In the genomic region with DNA sequence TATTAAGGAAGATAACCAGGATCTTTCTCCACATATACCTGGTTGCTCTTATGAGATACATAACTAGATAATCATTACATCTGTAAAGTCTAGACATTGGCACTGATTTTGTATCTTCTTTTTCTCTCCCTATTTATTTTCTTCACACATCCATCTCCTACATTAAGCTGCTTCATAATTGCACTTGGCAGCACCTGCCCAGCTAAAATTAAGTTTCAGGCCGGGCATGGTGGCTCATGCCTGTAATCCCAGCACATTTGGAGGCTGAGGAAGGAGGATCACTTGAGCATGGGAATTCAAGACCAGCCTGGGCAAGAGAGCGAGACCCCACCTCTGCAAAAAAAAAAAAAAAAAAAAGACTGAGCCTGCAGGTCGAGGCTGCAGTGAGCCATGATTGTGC, we compare ENCODE assay signal across 23 cellular contexts. TPM values are rescaled to one million over a fixed set of nuclear protein-coding genes. Genes with fewer than 3 reads are reported as not detected.
"Had no signal": no experiment of that assay in that cellular context is flagged by ENCODE, and none has a peak within 500 bp of the region (broad histone marks: within the 10 kb centered on the region; RNA-seq: fewer than 3 reads in every experiment).

No MANE protein-coding gene starts in this region.

- DNase-seq: activated CD8-positive, alpha-beta memory T cell treated with anti-CD3 and anti-CD28 coated beads for 24 hours; activated CD8-positive, alpha-beta memory T cell treated with anti-CD3 and anti-CD28 coated beads, Interleukin-2, amount 50 U/mL, for 4 hours; activated T-cell treated with anti-CD3 and anti-CD28 coated beads, Interleukin-2, amount 50 U/mL, for 24 hours; central memory CD4-positive, alpha-beta T cell; effector CD8-positive, alpha-beta T cell; kidney; ovary; stimulated activated CD4-positive, alpha-beta T cell treated with anti-CD3 and anti-CD28 coated beads, Interleukin-1b, Interleukin-23, amount 100 ng/mL, for 48 hours; substantia nigra; T-helper 9 cell; thyroid gland had no signal

- H3K4me3 Mint-ChIP-seq: activated T-cell treated with anti-CD3 and anti-CD28 coated beads, Interleukin-2, amount 50 U/mL, for 24 hours; activated T-helper 17 cell treated with anti-CD3 and anti-CD28 coated beads, Interleukin-2, amount 50 U/mL, for 72 hours; mesothelial cell of epicardium; nephron; stimulated activated naive CD8-positive, alpha-beta T cell treated with anti-CD3 and anti-CD28 coated beads, Interleukin-15, Interleukin-2, amounts not matched to agents 100 ng/mL and 50 ng/mL, for 24 hours; WTC11 had no signal

- H3K27ac Mint-ChIP-seq: activated naive CD4-positive, alpha-beta T cell treated with anti-CD3 and anti-CD28 coated beads, Interleukin-2, amount 50 U/mL, for 72 hours; activated T-cell treated with anti-CD3 and anti-CD28 coated beads, Interleukin-2, amount 50 U/mL, for 24 hours; activated T-helper 17 cell treated with anti-CD3 and anti-CD28 coated beads, Interleukin-2, amount 50 U/mL, for 72 hours; nephron; stimulated activated naive CD8-positive, alpha-beta T cell treated with anti-CD3 and anti-CD28 coated beads, Interleukin-15, Interleukin-2, amounts not matched to agents 100 ng/mL and 50 ng/mL, for 24 hours; WTC11 had no signal

- ATAC-seq: activated naive CD4-positive, alpha-beta T cell treated with anti-CD3 and anti-CD28 coated beads, Interleukin-2, amount 50 U/mL, for 72 hours; activated T-helper 17 cell treated with anti-CD3 and anti-CD28 coated beads, Interleukin-2, amount 50 U/mL, for 72 hours had no signal

- H3K27me3 ChIP-seq: ascending aorta, neutrophil, ovary, thyroid gland had no signal

- H3K4me1 Mint-ChIP-seq: activated T-helper 17 cell treated with anti-CD3 and anti-CD28 coated beads, Interleukin-2, amount 50 U/mL, for 72 hours had no signal

- FAIRE-seq: kidney had no signal

- H3K36me3 ChIP-seq: ascending aorta, neutrophil, ovary, prostate gland, thyroid gland had no signal

- H3K9me3 ChIP-seq: ascending aorta, neutrophil, ovary, prostate gland, thyroid gland had no signal

- H3K27ac ChIP-seq: ascending aorta, neutrophil, ovary, prostate gland, thyroid gland had no signal

- H3K4me3 ChIP-seq: ascending aorta, lung, ovary, prostate gland, thyroid gland had no signal

- H3K36me3 Mint-ChIP-seq: activated naive CD4-positive, alpha-beta T cell treated with anti-CD3 and anti-CD28 coated beads, Interleukin-2, amount 50 U/mL, for 72 hours; mesothelial cell of epicardium; WTC11 had no signal

- H3K9me3 Mint-ChIP-seq: activated naive CD4-positive, alpha-beta T cell treated with anti-CD3 and anti-CD28 coated beads, Interleukin-2, amount 50 U/mL, for 72 hours; activated T-cell treated with anti-CD3 and anti-CD28 coated beads, Interleukin-2, amount 50 U/mL, for 24 hours; activated T-helper 17 cell treated with anti-CD3 and anti-CD28 coated beads, Interleukin-2, amount 50 U/mL, for 72 hours; mesothelial cell of epicardium; nephron; stimulated activated naive CD8-positive, alpha-beta T cell treated with anti-CD3 and anti-CD28 coated beads, Interleukin-15, Interleukin-2, amounts not matched to agents 100 ng/mL and 50 ng/mL, for 24 hours had no signal

- H3K4me1 ChIP-seq: prostate gland, thyroid gland had no signal

RNA-seq across cellular contexts. Expression of gene AKR1B10, which starts 46.2 kb away (rescaled TPM):
- total RNA-seq: activated naive CD4-positive, alpha-beta T cell treated with anti-CD3 and anti-CD28 coated beads, Interleukin-2, amount 50 U/mL, for 72 hours; activated T-helper 17 cell treated with anti-CD3 and anti-CD28 coated beads, Interleukin-2, amount 50 U/mL, for 72 hours; ascending aorta; dermis blood vessel endothelial cell; skeletal muscle tissue had no signal
